Comparison of ENCODE assay signal across 11 cellular contexts in genomic region chr10:133356549-133356948, GRCh38. TPM values are rescaled to one million over a fixed set of nuclear protein-coding genes. Genes with fewer than 3 reads are reported as not detected.
DNase-seq lines count a peak whose midpoint lies in the region; ATAC-seq and TF ChIP-seq lines count a peak whose summit lies in the region.
"Had no signal": no experiment of that assay in that cellular context is flagged by ENCODE, and none has a peak within 500 bp of the region (broad histone marks: within the 10 kb centered on the region; RNA-seq: fewer than 3 reads in every experiment).

No MANE protein-coding gene starts in this region.

- H3K36me3 ChIP-seq in effector memory CD4-positive, alpha-beta T cell (ENCODE audit: control insufficient read depth, insufficient read depth, low read length), result no peaks in the 10 kb centered on the region
- H3K36me3 ChIP-seq in neural progenitor cell, result no peaks in the 10 kb centered on the region

- TF ChIP-seq CTCF in C4-2B (conservative IDR thresholded peaks at IDR 0.05), result no peak
- no peak for TF ChIP-seq CTCF in NB4 (IDR thresholded peaks at IDR 0.05; ENCODE audit: low read depth, low read length)
- TF ChIP-seq CTCF in neural progenitor cell (IDR thresholded peaks at IDR 0.05), result no peak

- peaks cover 19% of the 10 kb centered on the region for H4K20me1 ChIP-seq in neural progenitor cell (ENCODE audit: low read depth)

- no peaks in the 10 kb centered on the region for H3K9me3 ChIP-seq in effector memory CD4-positive, alpha-beta T cell (ENCODE audit: control insufficient read depth, low read length)
- no peaks in the 10 kb centered on the region for H3K9me3 ChIP-seq in neural progenitor cell (ENCODE audit: low read depth)

- peaks cover 3% of the 10 kb centered on the region for H3K36me3 Mint-ChIP-seq in neural progenitor cell
- H3K36me3 Mint-ChIP-seq: activated naive CD4-positive, alpha-beta T cell treated with anti-CD3 and anti-CD28 coated beads, Interleukin-2, amount 10 ng/mL, durations not matched to agents 7 days and 5 days had no signal

- peaks cover 13% of the 10 kb centered on the region for H3F3A ChIP-seq in neural progenitor cell (ENCODE audit: low read depth)

- no peak for ATAC-seq in GM21447 (IDR thresholded peaks at IDR 0.05; ENCODE audit: unreplicated experiment)
- no peak for ATAC-seq in HG03045 (IDR thresholded peaks at IDR 0.05; ENCODE audit: unreplicated experiment)

- no peaks in the 10 kb centered on the region for H3K27me3 ChIP-seq in effector memory CD4-positive, alpha-beta T cell (replicated peaks; ENCODE audit: control insufficient read depth, insufficient read depth, low read length, poor library complexity, severe bottlenecking)
- peaks cover 8% of the 10 kb centered on the region for H3K27me3 ChIP-seq in neural progenitor cell

- no peak overlapping the region for H2AFZ ChIP-seq in neural progenitor cell (replicated peaks)

- H3K9me3 Mint-ChIP-seq in neural progenitor cell, result no peaks in the 10 kb centered on the region
- H3K9me3 Mint-ChIP-seq: activated naive CD4-positive, alpha-beta T cell treated with anti-CD3 and anti-CD28 coated beads, Interleukin-2, amount 10 ng/mL, durations not matched to agents 7 days and 5 days had no signal

- no peak overlapping the region for H3K27ac Mint-ChIP-seq in neural progenitor cell
- H3K27ac Mint-ChIP-seq: activated naive CD4-positive, alpha-beta T cell treated with anti-CD3 and anti-CD28 coated beads, Interleukin-2, amount 10 ng/mL, durations not matched to agents 7 days and 5 days had no signal

- DNase-seq in NB4 (ENCODE audit: low read depth) (no peak), neural progenitor cell (ENCODE audit: low spot score) (no peak), NCI-H1417 (lab: John Stamatoyannopoulos, UW) (no peak), NCI-H187 treated with DMSO at 0.1 percent for 48 hours (lab: John Stamatoyannopoulos, UW) (no peak)
- DNase-seq in effector memory CD4-positive, alpha-beta T cell, result no peak
- DNase-seq: stimulated activated CD4-positive, alpha-beta T cell treated with anti-CD3 and anti-CD28 coated beads, Interleukin-4, amount 100 ng/mL, for 4 hours had no signal

- no peaks in the 10 kb centered on the region for H3K4me1 Mint-ChIP-seq in neural progenitor cell

- H3K27ac ChIP-seq in C4-2B (peak overlapping the region; percentile 74), neural progenitor cell (no peak overlapping the region)
- H3K27ac ChIP-seq in effector memory CD4-positive, alpha-beta T cell (ENCODE audit: insufficient read depth, low read length, poor library complexity, severe bottlenecking), result no peak overlapping the region

- peaks cover 7% of the 10 kb centered on the region for H3K79me2 ChIP-seq in neural progenitor cell (ENCODE audit: low read depth)

- H3K27me3 Mint-ChIP-seq in neural progenitor cell (ENCODE audit: insufficient read depth, low read depth), result peaks cover 7% of the 10 kb centered on the region

- peak overlapping the region; percentile 64 for H3K4me3 ChIP-seq in NB4 (ENCODE audit: low read depth, low read length)
- H3K4me3 ChIP-seq in effector memory CD4-positive, alpha-beta T cell (ENCODE audit: insufficient read depth, low read depth, low read length, poor library complexity, severe bottlenecking), result peak overlapping the region; percentile 21
- peak overlapping the region; percentile 93 for H3K4me3 ChIP-seq in neural progenitor cell

- peak overlapping the region; percentile 81 for H3K4me3 Mint-ChIP-seq in neural progenitor cell

- no peak overlapping the region for H3K9ac ChIP-seq in neural progenitor cell

- peak overlapping the region; percentile 92 for H3K4me2 ChIP-seq in neural progenitor cell

- H3K4me1 ChIP-seq in effector memory CD4-positive, alpha-beta T cell (ENCODE audit: control insufficient read depth, insufficient read depth, low read length, poor library complexity, severe bottlenecking), result peaks cover 9% of the 10 kb centered on the region
- no peaks in the 10 kb centered on the region for H3K4me1 ChIP-seq in neural progenitor cell

- TF ChIP-seq POLR2A in NB4 (IDR thresholded peaks at IDR 0.05; ENCODE audit: extremely low read depth, insufficient read length), result no peak

RNA-seq across cellular contexts. Expression of gene FUOM, which starts 1.3 kb away (rescaled TPM):
- total RNA-seq in neural progenitor cell (ENCODE audit: low replicate concordance), result 9.3 and 20.5 TPM in 2 replicates

RNA-seq across cellular contexts. Expression of gene PRAP1, which starts 9.4 kb away (rescaled TPM):
- 0.62 TPM in 1 of 2 replicates, not detected in the other for total RNA-seq in neural progenitor cell (ENCODE audit: low replicate concordance)
- total RNA-seq: SK-MEL-5 had no signal

RNA-seq across cellular contexts. Expression of gene ECHS1, which starts 16.6 kb away (rescaled TPM):
- total RNA-seq in neural progenitor cell (ENCODE audit: low replicate concordance), result 77.4 and 91.9 TPM in 2 replicates

RNA-seq across cellular contexts. Expression of gene CALY, which starts 19.9 kb away (rescaled TPM):
- total RNA-seq in neural progenitor cell (ENCODE audit: low replicate concordance), result 1.6 TPM in 1 of 2 replicates, not detected in the other
- total RNA-seq: SK-MEL-5 had no signal

RNA-seq across cellular contexts. Expression of gene PAOX, which starts 22.5 kb away (rescaled TPM):
- 4.6 and 8.2 TPM in 2 replicates for total RNA-seq in neural progenitor cell (ENCODE audit: low replicate concordance)

Comparison
In these comparisons a context has a peak if more than half of its experiments do, and no peak if none do; other contexts are left out.
1. H3K4me3 ChIP-seq: peak in every context shown above with its lines; median percentile 93 in neural progenitor cell; 64 in NB4; 21 in effector memory CD4-positive, alpha-beta T cell.